In the genomic region with DNA sequence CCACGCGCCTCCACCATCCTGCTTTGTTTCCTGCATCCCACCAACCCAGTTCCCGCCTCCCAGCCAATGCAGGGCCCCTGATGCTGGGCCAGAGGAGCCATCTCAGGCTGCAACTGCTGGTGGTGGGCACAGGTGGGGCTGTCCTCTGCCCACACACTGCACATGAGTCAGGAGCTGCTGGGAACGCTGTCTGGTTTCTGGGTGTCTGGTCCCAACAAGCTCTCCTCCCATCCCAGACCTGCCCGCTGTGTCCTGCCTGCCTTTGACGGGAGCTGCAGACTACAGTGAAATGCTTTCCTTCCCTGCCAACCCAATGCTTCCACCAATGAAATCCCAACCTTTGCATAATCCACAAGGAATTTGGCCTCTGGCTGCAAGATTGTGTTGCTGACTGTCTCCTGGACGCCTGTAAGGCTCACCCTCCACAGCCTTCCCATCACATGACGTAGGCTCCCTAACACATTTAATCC, we compare ENCODE assay signal across 11 cellular contexts.
DNase-seq lines count a peak whose midpoint lies in the region; ATAC-seq and TF ChIP-seq lines count a peak whose summit lies in the region.
"Had no signal": no experiment of that assay in that cellular context is flagged by ENCODE, and none has a peak within 500 bp of the region (broad histone marks: within the 10 kb centered on the region; RNA-seq: fewer than 3 reads in every experiment).

No MANE protein-coding gene starts in this region.

- WGBS in hepatocyte (ENCODE audit: low lambda C conversion rate, missing lambda C conversion rate) = 77% methylated on average over 8 of the region's 8 CpGs
- WGBS in adrenal gland, 4 donors = 84 to 94% (median 88%) methylated on average over 6 to 8 of the region's 8 CpGs

- H3K9me3 ChIP-seq in SJCRH30 (replicated peaks) (no peaks in the 10 kb centered on the region), hepatocyte (ENCODE audit: low read depth) (no peaks in the 10 kb centered on the region), adrenal gland (replicated peaks in 1 of 3) (no peaks in the 10 kb centered on the region)

- no peaks in the 10 kb centered on the region for H3K79me2 ChIP-seq in hepatocyte

- ATAC-seq in sciatic nerve = peak; percentile 70

- no peaks in the 10 kb centered on the region for H3K27me3 ChIP-seq in SJCRH30
- H3K27me3 ChIP-seq in hepatocyte = no peaks in the 10 kb centered on the region
- H3K27me3 ChIP-seq in adrenal gland = no peaks in the 10 kb centered on the region

- no peak overlapping the region for H2AFZ ChIP-seq in hepatocyte

- intact Hi-C loops in sciatic nerve (cut with DNase I) = no loop called here
- intact Hi-C loops in adrenal gland (cut with DNase I) = no loop called here

- no peaks in the 10 kb centered on the region for H3K9me2 ChIP-seq in hepatocyte (replicated peaks; ENCODE audit: insufficient read depth)

- H3K4me2 ChIP-seq in hepatocyte = no peak overlapping the region

- TF ChIP-seq CTCF in hepatocyte (IDR thresholded peaks at IDR 0.05; ENCODE audit: poor library complexity) = no peak
- TF ChIP-seq CTCF in adrenal gland (IDR thresholded peaks at IDR 0.05) = no peak

- no peak overlapping the region for H3K27ac ChIP-seq in SJCRH30
- H3K27ac ChIP-seq in hepatocyte = peak overlapping the region; percentile 57
- H3K27ac ChIP-seq in adrenal gland = no peak overlapping the region

- no peaks in the 10 kb centered on the region for H4K20me1 ChIP-seq in hepatocyte (ENCODE audit: insufficient read depth, poor library complexity, severe bottlenecking)

- H3K4me3 ChIP-seq in SJCRH30 = no peak overlapping the region
- H3K4me3 ChIP-seq in hepatocyte = no peak overlapping the region
- H3K4me3 ChIP-seq in adrenal gland = no peak overlapping the region

- H3K4me1 ChIP-seq in SJCRH30 (no peaks in the 10 kb centered on the region), hepatocyte (ENCODE audit: insufficient read depth) (no peaks in the 10 kb centered on the region), adrenal gland (replicated peaks in 1 of 2) (no peaks in the 10 kb centered on the region)

- peak; percentile 87 for DNase-seq in GM03348 (ENCODE audit: low spot score)
- DNase-seq in SJCRH30 = peak; percentile 23 to 24
- DNase-seq in hepatocyte (ENCODE audit: low spot score) = peak; percentile 59
- DNase-seq in sciatic nerve (ENCODE audit: low spot score) = no peak
- DNase-seq in OCI-M2 (lab: John Stamatoyannopoulos, UW; ENCODE audit: unreplicated experiment) = no peak
- DNase-seq in adrenal gland = no peak
- no peak for DNase-seq in activated T-cell treated with anti-CD3 and anti-CD28 coated beads, Interleukin-2, amount 50 U/mL, for 48 hours
- DNase-seq: dermis blood vessel endothelial cell; NCI-H1105; NCI-H526; stimulated activated CD4-positive, alpha-beta T cell treated with anti-CD3 and anti-CD28 coated beads, Interleukin-12 subunit alpha, Interleukin-12 subunit beta, amount 100 ng/mL, for 4 hours had no signal

- TF ChIP-seq POLR2A in adrenal gland (IDR thresholded peaks at IDR 0.05) = no peak

- H3K36me3 ChIP-seq in SJCRH30 = no peaks in the 10 kb centered on the region
- H3K36me3 ChIP-seq in hepatocyte (replicated peaks; ENCODE audit: insufficient read depth, low read depth) = no peaks in the 10 kb centered on the region
- H3K36me3 ChIP-seq in adrenal gland (replicated peaks in 1 of 2) = no peaks in the 10 kb centered on the region

Comparison
In these comparisons a context has a peak if more than half of its experiments do, and no peak if none do; other contexts are left out.
1. DNase-seq: peak in GM03348 (single experiment), SJCRH30 (2 of 2) and hepatocyte (single experiment); none in sciatic nerve (single experiment), OCI-M2 (single experiment), adrenal gland (0 of 7) and activated T-cell treated with anti-CD3 and anti-CD28 coated beads, Interleukin-2, amount 50 U/mL, for 48 hours (0 of 2).